In genomic region chrX:132171478-132171877, GRCh38 we compare ENCODE assay signal across 22 cellular contexts. TPM values are rescaled to one million over a fixed set of nuclear protein-coding genes. Genes with fewer than 3 reads are reported as not detected.
A peak's percentile ranks its signal among the peaks of the same experiment; 100 is the strongest.
DNase-seq lines count a peak whose midpoint lies in the region; ATAC-seq and TF ChIP-seq lines count a peak whose summit lies in the region.
"Had no signal": no experiment of that assay in that cellular context is flagged by ENCODE, and none has a peak within 500 bp of the region (broad histone marks: within the 10 kb centered on the region; RNA-seq: fewer than 3 reads in every experiment).

No MANE protein-coding gene starts in this region.

- ATAC-seq in GM21723 (IDR thresholded peaks at IDR 0.05; ENCODE audit: unreplicated experiment) (no peak), lower lobe of right lung (no peak), GM19463 (IDR thresholded peaks at IDR 0.05; ENCODE audit: unreplicated experiment) (no peak), omental fat pad (ENCODE audit: low FRiP score) (no peak)
- ATAC-seq: natural killer cell treated with Interleukin-12 subunit alpha and Interleukin-12 subunit beta and Interleukin-15 and Interleukin-18, amount 100 ng/mL, for 72 hours; stimulated activated memory B cell treated with anti-CD40 and anti-IgM and Interleukin-4, amounts not matched to agents 10 μg/mL and 1 μg/mL and 100 μg/mL, for 72 hours had no signal

- H3K9me3 ChIP-seq in WERI-Rb-1 (ENCODE audit: severe bottlenecking) = no peaks in the 10 kb centered on the region
- no peaks in the 10 kb centered on the region for H3K9me3 ChIP-seq in lower lobe of right lung
- H3K9me3 ChIP-seq: thyroid gland had no signal

- no peak overlapping the region for H3K4me3 ChIP-seq in WERI-Rb-1 (ENCODE audit: low read depth, low read length)
- H3K4me3 ChIP-seq in lower lobe of right lung = no peak overlapping the region
- H3K4me3 ChIP-seq: coronary artery, SK-N-MC, thyroid gland had no signal

- TF ChIP-seq CTCF in WERI-Rb-1 (IDR thresholded peaks at IDR 0.05; ENCODE audit: low read depth, low read length) (0 out of 2 replicates have a peak, but pooled peaks have one; percentile 1), lower lobe of right lung (IDR thresholded peaks at IDR 0.05) (no peak), omental fat pad (IDR thresholded peaks at IDR 0.05) (no peak)

- TF ChIP-seq EP300 in Ishikawa (IDR thresholded peaks at IDR 0.05; ENCODE audit: borderline replicate concordance) = no peak

- H3K36me3 ChIP-seq in WERI-Rb-1 (no peaks in the 10 kb centered on the region), lower lobe of right lung (no peaks in the 10 kb centered on the region)
- H3K36me3 ChIP-seq: thyroid gland had no signal

- intact Hi-C loops in lower lobe of right lung (cut with DNase I) = no loop called here

- no peaks in the 10 kb centered on the region for H3K4me1 ChIP-seq in lower lobe of right lung
- H3K4me1 ChIP-seq: thyroid gland had no signal

- H3K27ac ChIP-seq in WERI-Rb-1 (no peak overlapping the region), lower lobe of right lung (no peak overlapping the region)
- H3K27ac ChIP-seq: coronary artery, epithelial cell of prostate, HL-60, KMS-11, SK-N-MC, thyroid gland had no signal

- DNase-seq in EH (ENCODE audit: low read depth) (peak; percentile 1), WERI-Rb-1 (no peak), left kidney (ENCODE audit: low read depth, low spot score) (peak; percentile 4), lower lobe of right lung (no peak), omental fat pad (ENCODE audit: low spot score) (no peak)
- DNase-seq: activated CD4-positive, alpha-beta T cell treated with anti-CD3 and anti-CD28 coated beads, Interleukin-2, amount 10 ng/mL, durations not matched to agents 24 days and 14 days; activated naive CD4-positive, alpha-beta T cell; NCI-H226; T-helper 9 cell; thyroid gland had no signal

- TF ChIP-seq RAD21 in Ishikawa (IDR thresholded peaks at IDR 0.05; ENCODE audit: low read depth) = 0 out of 2 replicates have a peak, but pooled peaks have one; percentile 3

- H3K27me3 ChIP-seq in WERI-Rb-1 (ENCODE audit: insufficient read depth, low read depth, severe bottlenecking) (peaks cover 17% of the 10 kb centered on the region), lower lobe of right lung (ENCODE audit: low read depth) (no peaks in the 10 kb centered on the region)
- H3K27me3 ChIP-seq: thyroid gland had no signal

TF ChIP-seq in Ishikawa, 13 proteins besides CTCF, POLR2A, EP300 and RAD21:
- no peak for TF ChIP-seq YY1 (IDR thresholded peaks at IDR 0.05; ENCODE audit: low read depth)
- TF ChIP-seq ZBTB7A (IDR thresholded peaks at IDR 0.05; ENCODE audit: low read depth) = no peak
- TF ChIP-seq TCF12 (IDR thresholded peaks at IDR 0.05; ENCODE audit: low read depth) = no peak
- TF ChIP-seq CREB1 (IDR thresholded peaks at IDR 0.05; ENCODE audit: low read depth) = no peak
- TF ChIP-seq USF1 (IDR thresholded peaks at IDR 0.05) = no peak
- no peak for TF ChIP-seq REST (IDR thresholded peaks at IDR 0.05; ENCODE audit: low read depth)
- no peak for TF ChIP-seq TAF1 (IDR thresholded peaks at IDR 0.05; ENCODE audit: low read depth)
- no peak for TF ChIP-seq CEBPB (IDR thresholded peaks at IDR 0.05)
- no peak for TF ChIP-seq MAX (IDR thresholded peaks at IDR 0.05)
- TF ChIP-seq EGR1 (IDR thresholded peaks at IDR 0.05) = no peak
- TF ChIP-seq TEAD4 (IDR thresholded peaks at IDR 0.05) = no peak
- TF ChIP-seq NFIC (IDR thresholded peaks at IDR 0.05) = no peak
- TF ChIP-seq FOXM1 (IDR thresholded peaks at IDR 0.05; ENCODE audit: borderline replicate concordance, low read depth) = no peak

RNA-seq across cellular contexts. Expression of gene FRMD7, which starts 43.7 kb away (rescaled TPM):
- total RNA-seq in lower lobe of right lung (not detected), omental fat pad (not detected)
- total RNA-seq: activated CD4-positive, alpha-beta T cell treated with anti-CD3 and anti-CD28 coated beads, Interleukin-2, amount 10 ng/mL, durations not matched to agents 24 days and 14 days; glomerular endothelial cell; natural killer cell treated with Interleukin-12 subunit alpha and Interleukin-12 subunit beta and Interleukin-15 and Interleukin-18, amount 100 ng/mL, for 72 hours; pulmonary artery endothelial cell; thyroid gland had no signal

RNA-seq across cellular contexts. Expression of gene RAP2C, which starts 47.8 kb away (rescaled TPM):
- 27.4 TPM for total RNA-seq in lower lobe of right lung
- total RNA-seq in omental fat pad = 10 to 100 TPM; 18.0 to 24.3 (median 20.4) TPM

Comparison
In these comparisons a context has a peak if more than half of its experiments do, and no peak if none do; other contexts are left out.
1. DNase-seq: peak in EH (single experiment) and left kidney (single experiment); none in WERI-Rb-1 (single experiment), lower lobe of right lung (single experiment) and omental fat pad (single experiment).